ENCODE assay signal across 10 cellular contexts in genomic region chr20:41889125-41889870, GRCh38.
A peak's percentile ranks its signal among the peaks of the same experiment; 100 is the strongest.
DNase-seq lines count a peak whose midpoint lies in the region; ATAC-seq and TF ChIP-seq lines count a peak whose summit lies in the region.
"Had no signal": no experiment of that assay in that cellular context is flagged by ENCODE, and none has a peak within 500 bp of the region (broad histone marks: within the 10 kb centered on the region; RNA-seq: fewer than 3 reads in every experiment).

No MANE protein-coding gene starts in this region.

- DNase-seq in T47D (ENCODE audit: low read depth in 1 of 2, low spot score in 1 of 2) (peak; percentile 15 to 55), breast epithelium (ENCODE audit: low spot score in 2 of 2) (no peak), NCI-H446 (lab: John Stamatoyannopoulos, UW) (peak; percentile 16 to 40), testis (peak; percentile 22), transverse colon (no peak), heart left ventricle (no peak), GDM1 (lab: John Stamatoyannopoulos, UW) (no peak)
- DNase-seq: SIG-M5 had no signal

- in situ Hi-C loops in T47D (cut with HindIII; ENCODE audit: low pct_unique_long_range_greater_than_20kb, low sequenced_read_pairs), result no loop called here
- in situ Hi-C loops in transverse colon (cut with MboI; ENCODE audit: low pct_ligation_motif_present in 1 of 4, low pct_unique_long_range_greater_than_20kb in 1 of 4, low sequenced_read_pairs in 3 of 4), result no loop called here

- no peak for ATAC-seq in heart left ventricle
- ATAC-seq: left lobe of liver had no signal

- TF ChIP-seq EP300 in transverse colon (IDR thresholded peaks at IDR 0.05; ENCODE audit: low read depth), result no peak

- WGBS in ectodermal cell, 2 experiments, result 61 to 64% methylated on average over 3 of the region's 3 CpGs
- WGBS in testis, 2 donors, result 76 to 79% methylated on average over 3 of the region's 3 CpGs
- 64 to 75% methylated on average over 1 to 3 of the region's 3 CpGs for WGBS in transverse colon (ENCODE audit: low coverage in 1 of 2), 2 donors
- WGBS in heart left ventricle, 4 donors, result 55 to 69% (median 65%) methylated on average over 3 of the region's 3 CpGs

- H3K27ac ChIP-seq in breast epithelium (no peak overlapping the region), ectodermal cell (ENCODE audit: insufficient read depth, low read depth, low read length, poor library complexity, severe bottlenecking) (peak overlapping the region; percentile 60), testis (no peak overlapping the region), transverse colon (no peak overlapping the region), heart left ventricle (no peak overlapping the region)

- no peak for TF ChIP-seq POLR2A in breast epithelium (IDR thresholded peaks at IDR 0.05)
- TF ChIP-seq POLR2A in testis (IDR thresholded peaks at IDR 0.05), result no peak
- TF ChIP-seq POLR2A in transverse colon (IDR thresholded peaks at IDR 0.05), result no peak
- TF ChIP-seq POLR2A in heart left ventricle (IDR thresholded peaks at IDR 0.05), result no peak

- intact Hi-C loops in breast epithelium (cut with DNase I; ENCODE audit: low total_unique reads), result no loop called here
- intact Hi-C loops in testis (cut with DNase I; ENCODE audit: low total_unique reads), result no loop called here
- intact Hi-C loops in transverse colon (cut with DNase I; ENCODE audit: low total_unique reads), result no loop called here
- intact Hi-C loops in heart left ventricle (cut with DNase I), result loop anchor here in 1 of 10 donors (10.0 kb wide), 1 partner anchor 1296 kb away; the partner anchor contains the start of gene PTPRT

- TF ChIP-seq CTCF in breast epithelium (IDR thresholded peaks at IDR 0.05) (no peak), testis (IDR thresholded peaks at IDR 0.05) (no peak), transverse colon (IDR thresholded peaks at IDR 0.05) (no peak), heart left ventricle (IDR thresholded peaks at IDR 0.05) (peak in 6 of 12 donors; percentile 16 to 33 (median 25))

- H3K36me3 ChIP-seq in breast epithelium, result no peaks in the 10 kb centered on the region
- no peaks in the 10 kb centered on the region for H3K36me3 ChIP-seq in ectodermal cell (ENCODE audit: control insufficient read depth, insufficient read depth, low read length)
- H3K36me3 ChIP-seq in testis (ENCODE audit: low read depth, missing control alignments), result no peaks in the 10 kb centered on the region
- H3K36me3 ChIP-seq in transverse colon, result no peaks in the 10 kb centered on the region
- no peaks in the 10 kb centered on the region for H3K36me3 ChIP-seq in heart left ventricle

- H3K4me1 ChIP-seq in breast epithelium (no peaks in the 10 kb centered on the region), ectodermal cell (ENCODE audit: control insufficient read depth, insufficient read depth, low read length) (peaks cover 6% of the 10 kb centered on the region), testis (no peaks in the 10 kb centered on the region), transverse colon (no peaks in the 10 kb centered on the region), heart left ventricle (no peaks in the 10 kb centered on the region)

- H3K27me3 ChIP-seq in breast epithelium (no peaks in the 10 kb centered on the region), ectodermal cell (ENCODE audit: control insufficient read depth, insufficient read depth, low read length, poor library complexity, severe bottlenecking) (peaks cover 5% of the 10 kb centered on the region), testis (no peaks in the 10 kb centered on the region), transverse colon (no peaks in the 10 kb centered on the region), heart left ventricle (peaks cover 0 to 9% (median 0%) of the 10 kb centered on the region in 9 donors)

- H3K4me3 ChIP-seq in breast epithelium (no peak overlapping the region), ectodermal cell (ENCODE audit: insufficient read depth, low read depth, low read length) (no peak overlapping the region), testis (no peak overlapping the region), transverse colon (no peak overlapping the region), heart left ventricle (no peak overlapping the region)

- H3K9me3 ChIP-seq in breast epithelium (no peaks in the 10 kb centered on the region), ectodermal cell (ENCODE audit: control insufficient read depth, low read length) (no peaks in the 10 kb centered on the region), testis (no peaks in the 10 kb centered on the region), transverse colon (no peaks in the 10 kb centered on the region), heart left ventricle (no peaks in the 10 kb centered on the region)

Comparison
In these comparisons a context has a peak if more than half of its experiments do, and no peak if none do; other contexts are left out.
1. DNase-seq: peak in T47D (2 of 2), NCI-H446 (2 of 2) and testis (single experiment); none in breast epithelium (0 of 2), transverse colon (single experiment), heart left ventricle (0 of 5) and GDM1 (single experiment).